Comparison of ENCODE assay signal across 10 cellular contexts in genomic region chr4:56871357-56871993, GRCh38. TPM values are rescaled to one million over a fixed set of nuclear protein-coding genes. Genes with fewer than 3 reads are reported as not detected.
A peak's percentile ranks its signal among the peaks of the same experiment; 100 is the strongest.
DNase-seq lines count a peak whose midpoint lies in the region; ATAC-seq and TF ChIP-seq lines count a peak whose summit lies in the region.
"Had no signal": no experiment of that assay in that cellular context is flagged by ENCODE, and none has a peak within 500 bp of the region (broad histone marks: within the 10 kb centered on the region; RNA-seq: fewer than 3 reads in every experiment).

No MANE protein-coding gene starts in this region.

- intact Hi-C loops in naive thymus-derived CD4-positive, alpha-beta T cell (cut with micrococcal nuclease) = no loop called here
- intact Hi-C loops in esophagus muscularis mucosa (cut with DNase I) = no loop called here

- no peaks in the 10 kb centered on the region for H3K9me3 ChIP-seq in naive thymus-derived CD4-positive, alpha-beta T cell (ENCODE audit: control insufficient read depth in 2 of 3, low read length in 3 of 3)
- no peaks in the 10 kb centered on the region for H3K9me3 ChIP-seq in suprapubic skin
- no peaks in the 10 kb centered on the region for H3K9me3 ChIP-seq in esophagus muscularis mucosa

- H3K4me1 ChIP-seq in naive thymus-derived CD4-positive, alpha-beta T cell (ENCODE audit: control insufficient read depth in 2 of 2, insufficient read depth in 2 of 2, low read length in 2 of 2) = peaks cover 0 to 6% of the 10 kb centered on the region in 2 donors
- H3K4me1 ChIP-seq in suprapubic skin = peaks cover 7% of the 10 kb centered on the region
- H3K4me1 ChIP-seq in esophagus muscularis mucosa = peaks cover 0 to 5% (median 0%) of the 10 kb centered on the region in 4 donors

- peak; percentile 67 for ATAC-seq in naive thymus-derived CD4-positive, alpha-beta T cell

- H3K4me3 ChIP-seq in NB4 (ENCODE audit: low read depth, low read length) (no peak overlapping the region), cardiac fibroblast (replicated peaks in 1 of 2; ENCODE audit: low read depth in 2 of 2, low read length in 2 of 2) (no peak overlapping the region), suprapubic skin (no peak overlapping the region), esophagus muscularis mucosa (no peak overlapping the region)
- H3K4me3 ChIP-seq in naive thymus-derived CD4-positive, alpha-beta T cell (ENCODE audit: low read length) = no peak overlapping the region

- TF ChIP-seq CTCF in NB4 (IDR thresholded peaks at IDR 0.05; ENCODE audit: low read depth, low read length) (no peak), cardiac fibroblast (IDR thresholded peaks at IDR 0.05; ENCODE audit: low read depth, low read length) (no peak), suprapubic skin (IDR thresholded peaks at IDR 0.05) (no peak), esophagus muscularis mucosa (IDR thresholded peaks at IDR 0.05) (no peak)

- H3K4me3 Mint-ChIP-seq in naive thymus-derived CD4-positive, alpha-beta T cell = peak overlapping the region in 7 of 10 donors; percentile 8 to 57 (median 34)

- peak overlapping the region in 2 of 9 donors; percentile 1 to 84 for H3K27ac Mint-ChIP-seq in naive thymus-derived CD4-positive, alpha-beta T cell

- DNase-seq in COR-L47 (lab: John Stamatoyannopoulos, UW) = peak; percentile 27
- peak; percentile 53 for DNase-seq in NB4 (ENCODE audit: low read depth)
- DNase-seq in cardiac fibroblast (ENCODE audit: low read depth in 2 of 2) = peak; percentile 4 to 17
- peak in 3 of 9 donors; percentile 2 to 9 (median 3) for DNase-seq in naive thymus-derived CD4-positive, alpha-beta T cell
- DNase-seq in suprapubic skin (ENCODE audit: low spot score in 2 of 2) = no peak
- DNase-seq in stimulated activated CD4-positive, alpha-beta T cell treated with anti-CD3 and anti-CD28 coated beads, Interleukin-4, amount 100 ng/mL, for 4 hours = no peak
- no peak for DNase-seq in esophagus muscularis mucosa (ENCODE audit: extremely low spot score)
- DNase-seq in NCI-H1694 (lab: John Stamatoyannopoulos, UW) = no peak
- DNase-seq: activated CD8-positive, alpha-beta memory T cell treated with anti-CD3 and anti-CD28 coated beads, Interleukin-2, amount 50 U/mL, for 48 hours; OCI-M1 had no signal

- 41% methylated on average over 12 of the region's 12 CpGs for WGBS in suprapubic skin
- 39% methylated on average over 12 of the region's 12 CpGs for WGBS in esophagus muscularis mucosa

- H3K27me3 ChIP-seq in naive thymus-derived CD4-positive, alpha-beta T cell (ENCODE audit: control insufficient read depth in 2 of 2, insufficient read depth in 2 of 2, low read length in 2 of 2) = no peaks in the 10 kb centered on the region
- no peaks in the 10 kb centered on the region for H3K27me3 ChIP-seq in suprapubic skin
- no peaks in the 10 kb centered on the region for H3K27me3 ChIP-seq in esophagus muscularis mucosa

- H3K4me1 Mint-ChIP-seq in naive thymus-derived CD4-positive, alpha-beta T cell = peaks cover 0 to 10% (median 7%) of the 10 kb centered on the region in 7 donors

- no peaks in the 10 kb centered on the region for H3K36me3 ChIP-seq in naive thymus-derived CD4-positive, alpha-beta T cell (ENCODE audit: control insufficient read depth in 2 of 3, insufficient read depth in 3 of 3, low read length in 3 of 3)
- H3K36me3 ChIP-seq in suprapubic skin (no peaks in the 10 kb centered on the region), esophagus muscularis mucosa (no peaks in the 10 kb centered on the region)

- H3K27ac ChIP-seq in naive thymus-derived CD4-positive, alpha-beta T cell (ENCODE audit: low read depth, low read length) = no peak overlapping the region
- no peak overlapping the region for H3K27ac ChIP-seq in suprapubic skin
- H3K27ac ChIP-seq in esophagus muscularis mucosa (replicated peaks in 1 of 4) = no peak overlapping the region

- TF ChIP-seq EP300 in suprapubic skin (IDR thresholded peaks at IDR 0.05) (no peak), esophagus muscularis mucosa (IDR thresholded peaks at IDR 0.05) (no peak)

- peaks cover 0 to 5% (median 0%) of the 10 kb centered on the region in 5 donors for H3K27me3 Mint-ChIP-seq in naive thymus-derived CD4-positive, alpha-beta T cell

- H3K9me3 Mint-ChIP-seq in naive thymus-derived CD4-positive, alpha-beta T cell = no peaks in the 10 kb centered on the region

- POLR2A ChIA-PET in naive thymus-derived CD4-positive, alpha-beta T cell (lab: Charles Lee) = no interaction called here

- H3K36me3 Mint-ChIP-seq in naive thymus-derived CD4-positive, alpha-beta T cell = no peaks in the 10 kb centered on the region

- TF ChIP-seq POLR2A in NB4 (IDR thresholded peaks at IDR 0.05; ENCODE audit: extremely low read depth, insufficient read length) (no peak), suprapubic skin (IDR thresholded peaks at IDR 0.05) (no peak), esophagus muscularis mucosa (IDR thresholded peaks at IDR 0.05; ENCODE audit: low read depth) (no peak)

- CTCF ChIA-PET in naive thymus-derived CD4-positive, alpha-beta T cell (lab: Charles Lee) = no interaction called here

RNA-seq across cellular contexts. Expression of gene REST, which starts 36.2 kb away (rescaled TPM):
- total RNA-seq in naive thymus-derived CD4-positive, alpha-beta T cell = 10 to 100 TPM; 55.7 to 86.4 (median 72.8) TPM
- polyA plus RNA-seq in naive thymus-derived CD4-positive, alpha-beta T cell = 100 to 1,000 TPM; 174 to 203 TPM
- total RNA-seq in suprapubic skin (10 to 100 TPM; 27.7 to 70.8 (median 50.5) TPM), esophagus muscularis mucosa (10 to 100 TPM; 24.0 to 37.6 (median 30.1) TPM)

RNA-seq across cellular contexts. Expression of gene SPINK2, which starts 50.0 kb away (rescaled TPM):
- 1 to 10 TPM in 4 of 5 experiments, under 1 TPM in 1; 0.99 to 5.8 (median 4.4) TPM for total RNA-seq in naive thymus-derived CD4-positive, alpha-beta T cell
- polyA plus RNA-seq in naive thymus-derived CD4-positive, alpha-beta T cell = 10 to 100 TPM; 15.3 to 32.8 TPM
- not detected for total RNA-seq in suprapubic skin
- total RNA-seq in esophagus muscularis mucosa = not detected

Comparison
In these comparisons a context has a peak if more than half of its experiments do, and no peak if none do; other contexts are left out.
1. DNase-seq: peak in COR-L47 (single experiment), NB4 (single experiment) and cardiac fibroblast (2 of 2); none in suprapubic skin (0 of 2), stimulated activated CD4-positive, alpha-beta T cell treated with anti-CD3 and anti-CD28 coated beads, Interleukin-4, amount 100 ng/mL, for 4 hours (0 of 2), esophagus muscularis mucosa (single experiment) and NCI-H1694 (single experiment).